31 cellular contexts compared by ENCODE assay signal in the genomic region with DNA sequence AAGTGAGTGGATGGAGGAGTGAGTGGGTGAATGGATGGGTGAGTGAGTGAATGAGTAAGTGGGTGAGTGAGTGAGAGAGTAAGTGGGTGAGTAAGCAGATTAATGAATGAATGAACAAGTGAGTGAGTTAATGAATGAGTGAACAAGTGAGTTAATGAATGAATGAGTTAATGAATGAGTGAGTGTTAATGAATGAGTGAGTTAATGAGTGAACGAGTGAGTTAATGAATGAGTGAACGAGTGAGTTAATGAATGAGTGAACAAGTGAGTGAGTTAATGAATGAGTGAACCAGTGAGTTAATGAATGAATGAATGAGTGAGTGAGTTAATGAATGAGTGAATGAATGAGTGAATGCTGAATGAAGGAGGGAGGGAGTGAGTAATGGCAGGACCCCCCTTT.
"Had no signal": no experiment of that assay in that cellular context is flagged by ENCODE, and none has a peak within 500 bp of the region (broad histone marks: within the 10 kb centered on the region; RNA-seq: fewer than 3 reads in every experiment).

No MANE protein-coding gene starts in this region.

- H3K9me3 ChIP-seq: adrenal gland had no signal

- H3K4me3 Mint-ChIP-seq: activated CD4-positive, alpha-beta memory T cell treated with anti-CD3 and anti-CD28 coated beads, Interleukin-2, amount 10 ng/mL, durations not matched to agents 7 days and 5 days; activated naive CD4-positive, alpha-beta T cell treated with anti-CD3 and anti-CD28 coated beads for 36 hours; activated T-cell treated with anti-CD3 and anti-CD28 coated beads, Interleukin-2, amount 50 U/mL, for 4 hours; activated T-helper 1 cell treated with anti-CD3 and anti-CD28 coated beads, Interleukin-12 subunit alpha, Interleukin-12 subunit beta, Interleukin-2, Interleukin-4 antibody, amounts not matched to agents 30 ng/mL and 10 ng/mL and 1 ng/mL, durations not matched to agents 14 hours and 24 hours and 36 hours; brain had no signal

- H3K27ac Mint-ChIP-seq: activated CD4-positive, alpha-beta memory T cell treated with anti-CD3 and anti-CD28 coated beads, Interleukin-2, amount 10 ng/mL, durations not matched to agents 7 days and 5 days; activated naive CD4-positive, alpha-beta T cell treated with anti-CD3 and anti-CD28 coated beads for 36 hours; activated naive CD4-positive, alpha-beta T cell treated with anti-CD3 and anti-CD28 coated beads, Interleukin-2, amount 50 U/mL, for 72 hours; activated T-helper 1 cell treated with anti-CD3 and anti-CD28 coated beads, Interleukin-12 subunit alpha, Interleukin-12 subunit beta, Interleukin-2, Interleukin-4 antibody, amounts not matched to agents 30 ng/mL and 10 ng/mL and 1 ng/mL, durations not matched to agents 14 hours and 24 hours and 36 hours; brain had no signal

- H3K27me3 ChIP-seq: adrenal gland had no signal

- H3K27ac ChIP-seq: adrenal gland, WERI-Rb-1 had no signal

- H3K9me3 Mint-ChIP-seq: activated naive CD4-positive, alpha-beta T cell treated with anti-CD3 and anti-CD28 coated beads for 36 hours; activated naive CD4-positive, alpha-beta T cell treated with anti-CD3 and anti-CD28 coated beads, Interleukin-2, amount 50 U/mL, for 72 hours; activated T-cell treated with anti-CD3 and anti-CD28 coated beads, Interleukin-2, amount 50 U/mL, for 4 hours; activated T-helper 1 cell treated with anti-CD3 and anti-CD28 coated beads, Interleukin-12 subunit alpha, Interleukin-12 subunit beta, Interleukin-2, Interleukin-4 antibody, amounts not matched to agents 30 ng/mL and 10 ng/mL and 1 ng/mL, durations not matched to agents 14 hours and 24 hours and 36 hours; brain had no signal

- H3K36me3 ChIP-seq: adrenal gland, WERI-Rb-1 had no signal

- H3K4me3 ChIP-seq: adrenal gland had no signal

- DNase-seq: activated CD4-positive, alpha-beta memory T cell treated with anti-CD3 and anti-CD28 coated beads, Interleukin-2, amount 10 ng/mL, durations not matched to agents 7 days and 5 days; activated CD4-positive, alpha-beta T cell treated with anti-CD3 and anti-CD28 coated beads for 1 hour; activated CD4-positive, alpha-beta T cell treated with anti-CD3 and anti-CD28 coated beads for 48 hours; activated CD4-positive, CD25-positive, alpha-beta regulatory T cell; activated gamma-delta T cell treated with Interleukin-2 at 50 U/mL for 16 hours; activated naive CD4-positive, alpha-beta T cell treated with anti-CD3 and anti-CD28 coated beads for 36 hours; activated T-cell treated with anti-CD3 and anti-CD28 coated beads, Interleukin-2, amount 50 U/mL, for 4 hours; anterior cingulate cortex; caudate nucleus; cerebellar nuclear complex; NCI-H1092 treated with DMSO at 0.1 percent for 48 hours; NCI-H1417; NCI-H146; NCI-H187; NCI-H2029 treated with DMSO at 0.1 percent for 48 hours; NCI-H2107; NCI-H2171; NCI-H510A; NCI-H526; NCI-H748 treated with DMSO at 0.1 percent for 48 hours; NK-92 treated with Interleukin-12 subunit alpha and Interleukin-12 subunit beta, amount 100 ng/mL, for 24 hours; PC-3; SW 1271; T1000; WERI-Rb-1 had no signal

- FAIRE-seq: bronchial epithelial cell, RCC 7860 had no signal

- H3K36me3 Mint-ChIP-seq: activated naive CD4-positive, alpha-beta T cell treated with anti-CD3 and anti-CD28 coated beads, Interleukin-2, amount 50 U/mL, for 72 hours had no signal

- H3K27me3 Mint-ChIP-seq: activated CD4-positive, alpha-beta memory T cell treated with anti-CD3 and anti-CD28 coated beads, Interleukin-2, amount 10 ng/mL, durations not matched to agents 7 days and 5 days had no signal

- H3K4me1 ChIP-seq: adrenal gland had no signal

- ATAC-seq: activated T-cell treated with anti-CD3 and anti-CD28 coated beads, Interleukin-2, amount 50 U/mL, for 4 hours; PC-3 had no signal
